ENCODE assay signal across 15 cellular contexts in genomic region chr21:15210235-15210678, GRCh38.
DNase-seq lines count a peak whose midpoint lies in the region; ATAC-seq and TF ChIP-seq lines count a peak whose summit lies in the region.
"Had no signal": no experiment of that assay in that cellular context is flagged by ENCODE, and none has a peak within 500 bp of the region (broad histone marks: within the 10 kb centered on the region; RNA-seq: fewer than 3 reads in every experiment).

No MANE protein-coding gene starts in this region.

- H3K4me3 ChIP-seq in CD8-positive, alpha-beta memory T cell (ENCODE audit: low read length), result no peak overlapping the region
- H3K4me3 ChIP-seq in naive thymus-derived CD4-positive, alpha-beta T cell (ENCODE audit: low read length), result no peak overlapping the region
- no peak overlapping the region for H3K4me3 ChIP-seq in CD4-positive, alpha-beta memory T cell (ENCODE audit: low read length in 2 of 2)
- H3K4me3 ChIP-seq: breast epithelium, heart right ventricle, SK-N-MC had no signal

- no peak for TF ChIP-seq CTCF in chondrocyte (IDR thresholded peaks at IDR 0.05)

- no peaks in the 10 kb centered on the region for H3K36me3 ChIP-seq in CD8-positive, alpha-beta memory T cell (ENCODE audit: insufficient read depth, low read length)
- H3K36me3 ChIP-seq in naive thymus-derived CD4-positive, alpha-beta T cell (ENCODE audit: control insufficient read depth in 2 of 3, insufficient read depth in 3 of 3, low read length in 3 of 3), result no peaks in the 10 kb centered on the region
- H3K36me3 ChIP-seq in CD4-positive, alpha-beta memory T cell (ENCODE audit: insufficient read depth, low read length), result no peaks in the 10 kb centered on the region
- H3K36me3 ChIP-seq: heart right ventricle had no signal

- H3K27me3 ChIP-seq in CD8-positive, alpha-beta memory T cell (ENCODE audit: insufficient read depth, low read length, poor library complexity, severe bottlenecking), result no peaks in the 10 kb centered on the region
- H3K27me3 ChIP-seq in naive thymus-derived CD4-positive, alpha-beta T cell (ENCODE audit: control insufficient read depth in 2 of 2, insufficient read depth in 2 of 2, low read length in 2 of 2), result peaks cover 0 to 3% of the 10 kb centered on the region in 2 donors
- no peaks in the 10 kb centered on the region for H3K27me3 ChIP-seq in CD4-positive, alpha-beta memory T cell (ENCODE audit: insufficient read depth, low read length)
- H3K27me3 ChIP-seq: breast epithelium, heart right ventricle had no signal

- no peak for DNase-seq in CD8-positive, alpha-beta memory T cell
- DNase-seq in NCI-H69 (lab: John Stamatoyannopoulos, UW) (peak; percentile 21), epithelial cell of prostate (ENCODE audit: low read depth, low spot score) (no peak), chondrocyte (ENCODE audit: low spot score) (no peak)
- no peak for DNase-seq in naive thymus-derived CD4-positive, alpha-beta T cell
- no peak for DNase-seq in CD4-positive, alpha-beta memory T cell
- no peak for DNase-seq in activated CD4-positive, CD25-positive, alpha-beta regulatory T cell treated with anti-CD3 and anti-CD28 coated beads, Interleukin-2, amount 50 U/mL, for 72 hours
- DNase-seq: activated CD8-positive, alpha-beta memory T cell treated with anti-CD3 and anti-CD28 coated beads, Interleukin-2, amount 10 ng/mL, durations not matched to agents 7 days and 5 days; natural killer cell; NCI-H2029 treated with DMSO at 0.1 percent for 48 hours had no signal

- no peak overlapping the region for H3K27ac ChIP-seq in CD8-positive, alpha-beta memory T cell (ENCODE audit: low read depth, low read length)
- H3K27ac ChIP-seq in epithelial cell of prostate, result peak overlapping the region; percentile 47
- no peak overlapping the region for H3K27ac ChIP-seq in naive thymus-derived CD4-positive, alpha-beta T cell (ENCODE audit: low read depth, low read length)
- no peak overlapping the region for H3K27ac ChIP-seq in CD4-positive, alpha-beta memory T cell (ENCODE audit: low read depth, low read length)
- H3K27ac ChIP-seq: C4-2B, heart right ventricle, SK-N-MC had no signal

- peaks cover 0 to 22% (median 9%) of the 10 kb centered on the region in 3 donors for H3K4me1 Mint-ChIP-seq in CD8-positive, alpha-beta memory T cell
- H3K4me1 Mint-ChIP-seq in naive thymus-derived CD4-positive, alpha-beta T cell, result peaks cover 0 to 4% (median 0%) of the 10 kb centered on the region in 7 donors
- peaks cover 0 to 2% (median under 1%) of the 10 kb centered on the region in 4 donors for H3K4me1 Mint-ChIP-seq in CD4-positive, alpha-beta memory T cell
- H3K4me1 Mint-ChIP-seq in chondrocyte (ENCODE audit: low read depth), result no peaks in the 10 kb centered on the region
- H3K4me1 Mint-ChIP-seq: activated CD8-positive, alpha-beta memory T cell treated with anti-CD3 and anti-CD28 coated beads, Interleukin-2, amount 10 ng/mL, durations not matched to agents 7 days and 5 days had no signal

- no peaks in the 10 kb centered on the region for H3K36me3 Mint-ChIP-seq in CD8-positive, alpha-beta memory T cell
- H3K36me3 Mint-ChIP-seq in naive thymus-derived CD4-positive, alpha-beta T cell, result no peaks in the 10 kb centered on the region
- H3K36me3 Mint-ChIP-seq in CD4-positive, alpha-beta memory T cell, result no peaks in the 10 kb centered on the region
- peaks cover 1% of the 10 kb centered on the region for H3K36me3 Mint-ChIP-seq in chondrocyte (ENCODE audit: low read depth)
- H3K36me3 Mint-ChIP-seq: activated CD8-positive, alpha-beta memory T cell treated with anti-CD3 and anti-CD28 coated beads, Interleukin-2, amount 10 ng/mL, durations not matched to agents 7 days and 5 days; natural killer cell had no signal

- H3K9me3 ChIP-seq in CD8-positive, alpha-beta memory T cell (ENCODE audit: low read length), result no peaks in the 10 kb centered on the region
- no peaks in the 10 kb centered on the region for H3K9me3 ChIP-seq in naive thymus-derived CD4-positive, alpha-beta T cell (ENCODE audit: control insufficient read depth in 2 of 3, low read length in 3 of 3)
- no peaks in the 10 kb centered on the region for H3K9me3 ChIP-seq in CD4-positive, alpha-beta memory T cell (ENCODE audit: control insufficient read depth in 1 of 2, low read length in 2 of 2)
- H3K9me3 ChIP-seq: breast epithelium, heart right ventricle had no signal

- ATAC-seq in naive thymus-derived CD4-positive, alpha-beta T cell, result peak; percentile 67
- ATAC-seq in GM18517 (IDR thresholded peaks at IDR 0.05; ENCODE audit: unreplicated experiment), result no peak
- ATAC-seq: activated CD8-positive, alpha-beta memory T cell treated with anti-CD3 and anti-CD28 coated beads, Interleukin-2, amount 10 ng/mL, durations not matched to agents 7 days and 5 days; natural killer cell had no signal

- intact Hi-C loops in naive thymus-derived CD4-positive, alpha-beta T cell (cut with micrococcal nuclease), result no loop called here
- intact Hi-C loops in CD4-positive, alpha-beta memory T cell (cut with micrococcal nuclease), result no loop called here

- peak overlapping the region in 2 of 7 donors; percentile 20 to 81 for H3K4me3 Mint-ChIP-seq in CD8-positive, alpha-beta memory T cell
- H3K4me3 Mint-ChIP-seq in naive thymus-derived CD4-positive, alpha-beta T cell, result no peak overlapping the region
- no peak overlapping the region for H3K4me3 Mint-ChIP-seq in CD4-positive, alpha-beta memory T cell
- no peak overlapping the region for H3K4me3 Mint-ChIP-seq in chondrocyte (ENCODE audit: unreplicated experiment)
- H3K4me3 Mint-ChIP-seq: activated CD8-positive, alpha-beta memory T cell treated with anti-CD3 and anti-CD28 coated beads, Interleukin-2, amount 10 ng/mL, durations not matched to agents 7 days and 5 days; natural killer cell had no signal

- peak overlapping the region in 6 of 8 donors; percentile 8 to 98 (median 78) for H3K27ac Mint-ChIP-seq in CD8-positive, alpha-beta memory T cell
- no peak overlapping the region for H3K27ac Mint-ChIP-seq in naive thymus-derived CD4-positive, alpha-beta T cell
- H3K27ac Mint-ChIP-seq in CD4-positive, alpha-beta memory T cell, result peak overlapping the region in 2 of 7 donors; percentile 32 to 45
- H3K27ac Mint-ChIP-seq in chondrocyte (ENCODE audit: unreplicated experiment), result no peak overlapping the region
- H3K27ac Mint-ChIP-seq: activated CD8-positive, alpha-beta memory T cell treated with anti-CD3 and anti-CD28 coated beads, Interleukin-2, amount 10 ng/mL, durations not matched to agents 7 days and 5 days; natural killer cell had no signal

- peaks cover 4 to 14% of the 10 kb centered on the region in 2 donors for H3K27me3 Mint-ChIP-seq in CD8-positive, alpha-beta memory T cell
- peaks cover 1 to 20% (median 12%) of the 10 kb centered on the region in 5 donors for H3K27me3 Mint-ChIP-seq in naive thymus-derived CD4-positive, alpha-beta T cell
- H3K27me3 Mint-ChIP-seq in CD4-positive, alpha-beta memory T cell, result peaks cover 4 to 9% of the 10 kb centered on the region in 2 donors
- H3K27me3 Mint-ChIP-seq in chondrocyte (ENCODE audit: low read depth), result no peaks in the 10 kb centered on the region

- CTCF ChIA-PET in CD8-positive, alpha-beta memory T cell (lab: Charles Lee), result no interaction called here
- CTCF ChIA-PET in naive thymus-derived CD4-positive, alpha-beta T cell (lab: Charles Lee), result no interaction called here
- CTCF ChIA-PET in CD4-positive, alpha-beta memory T cell (lab: Charles Lee; ENCODE audit: partially characterized antibody), result no interaction called here

- H3K4me1 ChIP-seq in CD8-positive, alpha-beta memory T cell (ENCODE audit: insufficient read depth, low read length), result peaks cover 7% of the 10 kb centered on the region
- no peaks in the 10 kb centered on the region for H3K4me1 ChIP-seq in naive thymus-derived CD4-positive, alpha-beta T cell (ENCODE audit: control insufficient read depth in 2 of 2, insufficient read depth in 2 of 2, low read length in 2 of 2)
- no peaks in the 10 kb centered on the region for H3K4me1 ChIP-seq in CD4-positive, alpha-beta memory T cell (ENCODE audit: insufficient read depth, low read length)
- H3K4me1 ChIP-seq: breast epithelium had no signal

- POLR2A ChIA-PET in CD8-positive, alpha-beta memory T cell (lab: Charles Lee), result no interaction called here
- POLR2A ChIA-PET in naive thymus-derived CD4-positive, alpha-beta T cell (lab: Charles Lee), result no interaction called here
- POLR2A ChIA-PET in CD4-positive, alpha-beta memory T cell (lab: Charles Lee; ENCODE audit: partially characterized antibody), result no interaction called here

- peaks cover 0 to 4% (median 0%) of the 10 kb centered on the region in 5 donors for H3K9me3 Mint-ChIP-seq in CD8-positive, alpha-beta memory T cell
- H3K9me3 Mint-ChIP-seq in naive thymus-derived CD4-positive, alpha-beta T cell, result peaks cover 0 to 2% (median 0%) of the 10 kb centered on the region in 11 donors
- no peaks in the 10 kb centered on the region for H3K9me3 Mint-ChIP-seq in CD4-positive, alpha-beta memory T cell
- H3K9me3 Mint-ChIP-seq in chondrocyte (ENCODE audit: low read depth), result no peaks in the 10 kb centered on the region
- H3K9me3 Mint-ChIP-seq: natural killer cell had no signal

Comparison
In these comparisons a context has a peak if more than half of its experiments do, and no peak if none do; other contexts are left out.
1. H3K27ac Mint-ChIP-seq: peak in CD8-positive, alpha-beta memory T cell (6 of 8); none in naive thymus-derived CD4-positive, alpha-beta T cell (0 of 9) and chondrocyte (single experiment).